ENCODE assay signal across 1 cellular context in genomic region chr16:85750827-85751641, GRCh38.
A peak's percentile ranks its signal among the peaks of the same experiment; 100 is the strongest.
TF ChIP-seq lines count a peak whose summit lies in the region.

Gene C16orf74, minus strand, starts transcription at chr16:85751096. Its CDS starts 15,879 bp downstream, at chr16:85735217.

TF ChIP-seq in HepG2, 621 proteins besides CTCF, POLR2A, EP300 and RAD21 (continued from another document):
- TF ChIP-seq THAP9 (CRISPR knock-in tag; IDR thresholded peaks at IDR 0.05; ENCODE audit: borderline replicate concordance) (no peak), TIGD3 (CRISPR knock-in tag; IDR thresholded peaks at IDR 0.05; ENCODE audit: borderline replicate concordance) (no peak), NR0B2 (CRISPR knock-in tag; IDR thresholded peaks at IDR 0.05) (0 out of 2 replicates have a peak, but pooled peaks have one; percentile 3)
